Comparison of ENCODE assay signal across 8 cellular contexts in the genomic region with DNA sequence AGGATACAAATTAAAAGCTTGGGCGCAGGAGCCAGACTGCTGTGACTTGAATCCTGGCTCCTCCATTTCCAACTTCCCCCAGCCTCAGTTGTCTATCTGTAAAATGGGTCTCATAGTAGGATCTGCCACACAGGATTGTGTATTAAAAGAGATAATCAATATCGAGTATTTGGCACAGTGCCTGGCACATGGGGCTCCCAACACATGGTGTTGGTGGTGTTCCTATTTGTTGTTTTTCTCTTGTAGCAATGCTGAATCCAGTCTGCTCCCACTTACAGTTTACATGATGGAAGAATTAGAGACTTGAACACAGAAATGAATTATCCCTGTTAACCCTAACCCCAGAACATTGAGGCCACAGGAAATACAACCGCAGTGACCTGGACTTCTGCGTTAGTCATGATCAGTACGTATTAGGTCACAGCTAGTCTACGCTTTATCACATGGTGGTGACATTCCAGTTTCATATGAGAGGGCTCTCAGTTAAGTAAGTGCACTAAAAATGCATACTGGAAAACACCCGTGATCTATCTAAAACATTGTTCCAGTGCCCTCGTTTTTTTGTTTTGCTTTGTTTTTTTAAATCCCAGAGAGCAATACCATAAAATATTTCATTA.
DNase-seq lines count a peak whose midpoint lies in the region; ATAC-seq and TF ChIP-seq lines count a peak whose summit lies in the region.

No MANE protein-coding gene starts in this region.

- CTCF ChIA-PET in AG04450 (lab: Charles Lee) (interaction anchor here (1.3 to 2.7 kb wide), 7 partner anchors 7 to 139 kb away, joined by 4 to 13 read pairs (median 7); no protein-coding TSS in a partner anchor), MCF 10A (lab: Yijun Ruan, JAX) (interaction anchor here (0.9 to 3.1 kb wide), 10 partner anchors 8 to 137 kb away, joined by 3 to 34 read pairs (median 4); no protein-coding TSS in a partner anchor)

- peak overlapping the region in 1 of 4 donors; percentile 5 for H3K4me3 Mint-ChIP-seq in IgD-negative memory B cell
- peak overlapping the region; percentile 59 for H3K4me3 Mint-ChIP-seq in MCF 10A (ENCODE audit: unreplicated experiment)

- 55 to 58% methylated on average over 8 of the region's 8 CpGs for WGBS in lung, 2 donors

- TF ChIP-seq CTCF in AG04450 (IDR thresholded peaks at IDR 0.05; ENCODE audit: low read depth, low read length) (no peak), MCF 10A (IDR thresholded peaks at IDR 0.05; ENCODE audit: unreplicated experiment) (no peak), lung (IDR thresholded peaks at IDR 0.05; ENCODE audit: control extremely low read depth, extremely low read depth) (no peak)

- H3K4me1 ChIP-seq in lung (ENCODE audit: control insufficient read depth in 2 of 2, insufficient read depth in 2 of 2, low read length in 2 of 2) = peaks cover 23 to 24% of the 10 kb centered on the region in 2 donors

- intact Hi-C loops in MCF 10A (cut with micrococcal nuclease) (no loop called here), posterior vena cava (cut with DNase I) (no loop called here)

- TSS peak; percentile 28 for BruUV-seq in MCF 10A (replicated peaks; lab: Mats Ljungman, UMichigan)

- POLR2A ChIA-PET in AG04450 (lab: Yijun Ruan, JAX) = interaction anchor here (0.7 to 2.9 kb wide), 8 partner anchors 9 to 108 kb away, joined by 3 to 25 read pairs (median 6); no protein-coding TSS in a partner anchor
- POLR2A ChIA-PET in MCF 10A (lab: Yijun Ruan, JAX) = interaction anchor here (0.6 to 14.0 kb wide), 29 partner anchors 10 to 631 kb away, joined by 3 to 263 read pairs (median 7); no protein-coding TSS in a partner anchor

- peak overlapping the region; percentile 20; the same call in 1 of the 2 replicates for H3K4me3 ChIP-seq in AG04450 (ENCODE audit: low read depth, low read length)
- no peak overlapping the region for H3K4me3 ChIP-seq in lung

- H3K27me3 Mint-ChIP-seq in IgD-negative memory B cell (no peaks in the 10 kb centered on the region), MCF 10A (ENCODE audit: insufficient read depth, unreplicated experiment) (no peaks in the 10 kb centered on the region)

- peak; percentile 86 for DNase-seq in AG04450 (ENCODE audit: low read depth, low spot score)
- DNase-seq in MCF 10A (ENCODE audit: unreplicated experiment) = peak; percentile 62
- no peak for DNase-seq in lung (ENCODE audit: low spot score)
- no peak for DNase-seq in posterior vena cava (ENCODE audit: low spot score)
- no peak for DNase-seq in NCI-H446 treated with DMSO at 0.1 percent for 48 hours (lab: John Stamatoyannopoulos, UW)

- H3K36me3 ChIP-seq in lung (ENCODE audit: control insufficient read depth in 2 of 2, insufficient read depth in 2 of 2, low read length in 2 of 2) = peaks cover 0 to 15% of the 10 kb centered on the region in 2 donors

- H3K27me3 ChIP-seq in AG04450 (ENCODE audit: control insufficient read depth, insufficient read depth, low read length) (no peaks in the 10 kb centered on the region), lung (ENCODE audit: control insufficient read depth, insufficient read depth) (no peaks in the 10 kb centered on the region)

- H3K9me3 Mint-ChIP-seq in IgD-negative memory B cell (no peaks in the 10 kb centered on the region), MCF 10A (ENCODE audit: unreplicated experiment) (no peaks in the 10 kb centered on the region)

- ATAC-seq in lung (ENCODE audit: insufficient read depth, low FRiP score) = peak; percentile 60
- no peak for ATAC-seq in HG03196 (IDR thresholded peaks at IDR 0.05; ENCODE audit: unreplicated experiment)
- no peak for ATAC-seq in GM21526 (IDR thresholded peaks at IDR 0.05; ENCODE audit: low FRiP score, unreplicated experiment)

- no peaks in the 10 kb centered on the region for H3K9me3 ChIP-seq in AG04450 (ENCODE audit: control insufficient read depth, insufficient read depth, low read length)
- H3K9me3 ChIP-seq in lung (ENCODE audit: control insufficient read depth in 2 of 2, insufficient read depth in 1 of 2, low read length in 1 of 2) = no peaks in the 10 kb centered on the region

- peak overlapping the region; percentile 94 for H3K27ac ChIP-seq in AG04450 (ENCODE audit: low read depth, low read length)
- H3K27ac ChIP-seq in lung (ENCODE audit: low read depth in 1 of 2, low read length in 1 of 2) = peak overlapping the region; percentile 81 to 85

- H3K27ac Mint-ChIP-seq in IgD-negative memory B cell (peak overlapping the region; percentile 47 to 83 (median 59)), MCF 10A (ENCODE audit: low read depth, unreplicated experiment) (peak overlapping the region; percentile 97)

- H3K4me1 Mint-ChIP-seq in IgD-negative memory B cell (peaks cover 39 to 54% (median 46%) of the 10 kb centered on the region in 3 donors), MCF 10A (ENCODE audit: insufficient read depth, unreplicated experiment) (peaks cover 63% of the 10 kb centered on the region)

- H3K36me3 Mint-ChIP-seq in IgD-negative memory B cell (peaks cover 4% of the 10 kb centered on the region), MCF 10A (ENCODE audit: insufficient read depth, unreplicated experiment) (peaks cover 96% of the 10 kb centered on the region)

Comparison
In these comparisons a context has a peak if more than half of its experiments do, and no peak if none do; other contexts are left out.
1. DNase-seq: peak in AG04450 (single experiment) and MCF 10A (single experiment); none in lung (single experiment), posterior vena cava (single experiment) and NCI-H446 treated with DMSO at 0.1 percent for 48 hours (single experiment).